In the genomic region with DNA sequence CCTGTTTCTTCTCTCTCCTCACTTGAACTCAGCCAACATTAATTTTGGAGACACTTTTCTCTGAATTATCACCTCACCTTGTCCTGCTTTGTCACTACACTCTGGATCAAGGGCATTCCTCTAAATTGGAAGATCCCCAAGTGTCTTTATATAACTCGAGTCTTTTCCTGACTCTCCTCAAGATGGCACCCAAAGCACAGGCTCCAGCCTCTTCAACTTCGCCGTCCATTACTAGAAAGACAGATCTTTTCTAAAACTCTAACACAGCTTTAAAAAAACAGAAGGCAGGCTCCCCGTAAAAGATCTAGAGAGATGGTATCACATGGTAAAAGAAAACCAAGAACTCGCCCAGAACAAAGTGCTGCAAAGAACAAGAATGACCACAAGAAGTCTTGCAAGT, we compare ENCODE assay signal across 3 cellular contexts. TPM values are rescaled to one million over a fixed set of nuclear protein-coding genes. Genes with fewer than 3 reads are reported as not detected.
"Had no signal": no experiment of that assay in that cellular context is flagged by ENCODE, and none has a peak within 500 bp of the region (broad histone marks: within the 10 kb centered on the region; RNA-seq: fewer than 3 reads in every experiment).

No MANE protein-coding gene starts in this region.

RNA-seq across cellular contexts. Expression of gene CTAGE6, which starts 8.2 kb away (rescaled TPM):
- total RNA-seq: ascending aorta, cardiac septum had no signal
- polyA plus RNA-seq: mammary epithelial cell had no signal
